8 cellular contexts compared by ENCODE assay signal in genomic region chr7:128476402-128477335, GRCh38. TPM values are rescaled to one million over a fixed set of nuclear protein-coding genes. Genes with fewer than 3 reads are reported as not detected.
DNase-seq lines count a peak whose midpoint lies in the region; ATAC-seq and TF ChIP-seq lines count a peak whose summit lies in the region.
"Not testable (repeated sequence)": the region's sequence is repeated elsewhere in the genome, so short reads cannot be mapped to it uniquely, and the experiment has no call there.

A gene with protein sequence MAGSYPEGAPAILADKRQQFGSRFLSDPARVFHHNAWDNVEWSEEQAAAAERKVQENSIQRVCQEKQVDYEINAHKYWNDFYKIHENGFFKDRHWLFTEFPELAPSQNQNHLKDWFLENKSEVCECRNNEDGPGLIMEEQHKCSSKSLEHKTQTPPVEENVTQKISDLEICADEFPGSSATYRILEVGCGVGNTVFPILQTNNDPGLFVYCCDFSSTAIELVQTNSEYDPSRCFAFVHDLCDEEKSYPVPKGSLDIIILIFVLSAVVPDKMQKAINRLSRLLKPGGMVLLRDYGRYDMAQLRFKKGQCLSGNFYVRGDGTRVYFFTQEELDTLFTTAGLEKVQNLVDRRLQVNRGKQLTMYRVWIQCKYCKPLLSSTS (plus strand): TSS chr7:128476748. CDS start chr7:128476766, 18 bp downstream.

- ATAC-seq in GM19372 (IDR thresholded peaks at IDR 0.05; ENCODE audit: low read depth, unreplicated experiment) (peak; percentile 88), HG03558 (IDR thresholded peaks at IDR 0.05; ENCODE audit: extremely low read depth, unreplicated experiment) (peak; percentile 84)

- not testable (repeated sequence) for H3K9me3 ChIP-seq in liver (ENCODE audit: control insufficient read depth in 4 of 4, low read length in 3 of 4)

- H3K27me3 Mint-ChIP-seq in CD14-positive monocyte (ENCODE audit: low read depth in 3 of 3) = not testable (repeated sequence)

- peak in 1 of 2 donors; percentile 27 for TF ChIP-seq RAD21 in liver (IDR thresholded peaks at IDR 0.05)

- H3K27ac Mint-ChIP-seq in CD14-positive monocyte = peak within 1 kb of the TSS; percentile 89 to 96 (median 93)

- H3K27me3 ChIP-seq in liver (ENCODE audit: control insufficient read depth in 4 of 4, insufficient read depth in 4 of 4, low read length in 3 of 4) = not testable (repeated sequence)

- peak within 1 kb of the TSS; percentile 97 to 98 for H3K4me3 Mint-ChIP-seq in CD14-positive monocyte

- DNase-seq in CD14-positive monocyte (ENCODE audit: low spot score) (peak; percentile 91), NCI-H748 (lab: John Stamatoyannopoulos, UW; ENCODE audit: unreplicated experiment) (peak; percentile 97), dermis microvascular lymphatic vessel endothelial cell (ENCODE audit: low read depth in 2 of 2) (peak; percentile 83 to 96)
- DNase-seq in activated CD4-positive, alpha-beta T cell treated with anti-CD3 and anti-CD28 coated beads, Interleukin-2, amount 50 U/mL, for 24 hours (ENCODE audit: low read depth in 1 of 2, low spot score in 1 of 2) = peak; percentile 71 to 92
- DNase-seq in stimulated activated CD4-positive, alpha-beta T cell treated with anti-CD3 and anti-CD28 coated beads, Interleukin-4, amount 100 ng/mL, for 4 hours = peak; percentile 79 to 89

- TF ChIP-seq CTCF in CD14-positive monocyte (IDR thresholded peaks at IDR 0.05) (peak; percentile 46), liver (IDR thresholded peaks at IDR 0.05; ENCODE audit: low read depth, low read length, missing input control) (peak; percentile 40)

- H3K9ac ChIP-seq in liver (ENCODE audit: low read depth in 1 of 2, low read length in 2 of 2) = peak within 1 kb of the TSS; percentile 25 to 42

- not testable (repeated sequence) for H3K9me3 Mint-ChIP-seq in CD14-positive monocyte

- H3K4me1 Mint-ChIP-seq in CD14-positive monocyte = peaks cover 15% of the 10 kb centered on the region

- under 1% methylated on average over 62 of the region's 62 CpGs for WGBS in liver

- peak within 1 kb of the TSS; percentile 49 to 62 for H3K27ac ChIP-seq in liver (ENCODE audit: low read depth in 1 of 2, low read length in 2 of 2)

- peak within 1 kb of the TSS; percentile 58 to 77 (median 73) for H3K4me3 ChIP-seq in liver (ENCODE audit: low read depth in 1 of 3, low read length in 3 of 3)

- peaks cover 15 to 20% of the 10 kb centered on the region in 2 donors for H3K36me3 Mint-ChIP-seq in CD14-positive monocyte

- not testable (repeated sequence) for H3K36me3 ChIP-seq in liver (ENCODE audit: control insufficient read depth in 4 of 4, insufficient read depth in 3 of 4, low read depth in 1 of 4, low read length in 3 of 4)

- intact Hi-C loops in CD14-positive monocyte (cut with micrococcal nuclease) = loop anchor here in 1 of 2 donors (10.0 kb wide), 1 partner anchor 58 kb away; no protein-coding TSS in a partner anchor

- peaks cover 2 to 10% (median 7%) of the 10 kb centered on the region in 4 donors for H3K4me1 ChIP-seq in liver (ENCODE audit: control insufficient read depth in 4 of 4, insufficient read depth in 4 of 4, low read length in 3 of 4)

TF ChIP-seq in liver, 16 proteins besides CTCF, POLR2A, EP300 and RAD21:
- TF ChIP-seq MAX (IDR thresholded peaks at IDR 0.05) (peak; percentile 77), SP1 (IDR thresholded peaks at IDR 0.05) (peak; percentile 38), YY1 (IDR thresholded peaks at IDR 0.05) (peak; percentile 98), RXRA (IDR thresholded peaks at IDR 0.05) (peak in 1 of 2 donors; percentile 27), HNF4A (conservative IDR thresholded peaks at IDR 0.05) (peak in 1 of 2 donors; percentile 12), GABPA (IDR thresholded peaks at IDR 0.05 in 1 of 2, conservative IDR thresholded peaks at IDR 0.05 in 1 of 2) (peak; percentile 88 to 97)
- TF ChIP-seq, protein P1, sequence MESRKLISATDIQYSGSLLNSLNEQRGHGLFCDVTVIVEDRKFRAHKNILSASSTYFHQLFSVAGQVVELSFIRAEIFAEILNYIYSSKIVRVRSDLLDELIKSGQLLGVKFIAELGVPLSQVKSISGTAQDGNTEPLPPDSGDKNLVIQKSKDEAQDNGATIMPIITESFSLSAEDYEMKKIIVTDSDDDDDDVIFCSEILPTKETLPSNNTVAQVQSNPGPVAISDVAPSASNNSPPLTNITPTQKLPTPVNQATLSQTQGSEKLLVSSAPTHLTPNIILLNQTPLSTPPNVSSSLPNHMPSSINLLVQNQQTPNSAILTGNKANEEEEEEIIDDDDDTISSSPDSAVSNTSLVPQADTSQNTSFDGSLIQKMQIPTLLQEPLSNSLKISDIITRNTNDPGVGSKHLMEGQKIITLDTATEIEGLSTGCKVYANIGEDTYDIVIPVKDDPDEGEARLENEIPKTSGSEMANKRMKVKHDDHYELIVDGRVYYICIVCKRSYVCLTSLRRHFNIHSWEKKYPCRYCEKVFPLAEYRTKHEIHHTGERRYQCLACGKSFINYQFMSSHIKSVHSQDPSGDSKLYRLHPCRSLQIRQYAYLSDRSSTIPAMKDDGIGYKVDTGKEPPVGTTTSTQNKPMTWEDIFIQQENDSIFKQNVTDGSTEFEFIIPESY (IDR thresholded peaks at IDR 0.05) = peak; percentile 98
- TF ChIP-seq, protein P2, sequence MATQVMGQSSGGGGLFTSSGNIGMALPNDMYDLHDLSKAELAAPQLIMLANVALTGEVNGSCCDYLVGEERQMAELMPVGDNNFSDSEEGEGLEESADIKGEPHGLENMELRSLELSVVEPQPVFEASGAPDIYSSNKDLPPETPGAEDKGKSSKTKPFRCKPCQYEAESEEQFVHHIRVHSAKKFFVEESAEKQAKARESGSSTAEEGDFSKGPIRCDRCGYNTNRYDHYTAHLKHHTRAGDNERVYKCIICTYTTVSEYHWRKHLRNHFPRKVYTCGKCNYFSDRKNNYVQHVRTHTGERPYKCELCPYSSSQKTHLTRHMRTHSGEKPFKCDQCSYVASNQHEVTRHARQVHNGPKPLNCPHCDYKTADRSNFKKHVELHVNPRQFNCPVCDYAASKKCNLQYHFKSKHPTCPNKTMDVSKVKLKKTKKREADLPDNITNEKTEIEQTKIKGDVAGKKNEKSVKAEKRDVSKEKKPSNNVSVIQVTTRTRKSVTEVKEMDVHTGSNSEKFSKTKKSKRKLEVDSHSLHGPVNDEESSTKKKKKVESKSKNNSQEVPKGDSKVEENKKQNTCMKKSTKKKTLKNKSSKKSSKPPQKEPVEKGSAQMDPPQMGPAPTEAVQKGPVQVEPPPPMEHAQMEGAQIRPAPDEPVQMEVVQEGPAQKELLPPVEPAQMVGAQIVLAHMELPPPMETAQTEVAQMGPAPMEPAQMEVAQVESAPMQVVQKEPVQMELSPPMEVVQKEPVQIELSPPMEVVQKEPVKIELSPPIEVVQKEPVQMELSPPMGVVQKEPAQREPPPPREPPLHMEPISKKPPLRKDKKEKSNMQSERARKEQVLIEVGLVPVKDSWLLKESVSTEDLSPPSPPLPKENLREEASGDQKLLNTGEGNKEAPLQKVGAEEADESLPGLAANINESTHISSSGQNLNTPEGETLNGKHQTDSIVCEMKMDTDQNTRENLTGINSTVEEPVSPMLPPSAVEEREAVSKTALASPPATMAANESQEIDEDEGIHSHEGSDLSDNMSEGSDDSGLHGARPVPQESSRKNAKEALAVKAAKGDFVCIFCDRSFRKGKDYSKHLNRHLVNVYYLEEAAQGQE (IDR thresholded peaks at IDR 0.05) = peak; percentile 50

RNA-seq across cellular contexts. Expression of the gene that starts here (rescaled TPM):
- polyA plus RNA-seq in CD14-positive monocyte (10 to 100 TPM; 10.1 to 11.1 TPM), liver (1 to 10 TPM; 6.8 to 8.3 TPM)
- total RNA-seq in dermis microvascular lymphatic vessel endothelial cell (20.1 and 22.6 TPM in 2 replicates), liver (10 to 100 TPM; 15.8 to 20.7 TPM)

Comparison
In these comparisons a context has a peak if more than half of its experiments do, and no peak if none do; other contexts are left out.
1. Peak in every context shown above with its lines: DNase-seq, ATAC-seq, H3K4me3 ChIP-seq and H3K27ac ChIP-seq.